ENCODE assay signal across 18 cellular contexts in genomic region chr16:3259097-3259496, GRCh38. TPM values are rescaled to one million over a fixed set of nuclear protein-coding genes. Genes with fewer than 3 reads are reported as not detected.
DNase-seq lines count a peak whose midpoint lies in the region; ATAC-seq and TF ChIP-seq lines count a peak whose summit lies in the region.
"Had no signal": no experiment of that assay in that cellular context is flagged by ENCODE, and none has a peak within 500 bp of the region (broad histone marks: within the 10 kb centered on the region; RNA-seq: fewer than 3 reads in every experiment).

No MANE protein-coding gene starts in this region.

- H3K36me3 ChIP-seq in OCI-LY7 (ENCODE audit: insufficient read depth, low read length), result no peaks in the 10 kb centered on the region

- peaks cover 18% of the 10 kb centered on the region for H3K4me1 ChIP-seq in OCI-LY7 (ENCODE audit: insufficient read depth, low read length, poor library complexity, severe bottlenecking)

- H3K4me2 ChIP-seq in OCI-LY7 (ENCODE audit: low read length), result no peak overlapping the region
- H3K4me2 ChIP-seq: hepatocyte, SK-N-SH had no signal

- no peak for ATAC-seq in HG03521 (IDR thresholded peaks at IDR 0.05; ENCODE audit: unreplicated experiment)
- ATAC-seq in GM18907 (IDR thresholded peaks at IDR 0.05; ENCODE audit: unreplicated experiment), result no peak
- no peak for ATAC-seq in HG02973 (IDR thresholded peaks at IDR 0.05; ENCODE audit: unreplicated experiment)
- ATAC-seq: activated T-cell treated with anti-CD3 and anti-CD28 coated beads, Interleukin-2, amount 50 U/mL, for 4 hours had no signal

- H4K20me1 ChIP-seq in OCI-LY7 (ENCODE audit: insufficient read depth, low read length), result no peaks in the 10 kb centered on the region

- peak; percentile 92 for DNase-seq in CD1c-positive myeloid dendritic cell (ENCODE audit: extremely low spot score)
- peak; percentile 83 to 88 for DNase-seq in NOMO-1 (lab: John Stamatoyannopoulos, UW; ENCODE audit: unreplicated experiment in 2 of 2)
- DNase-seq in fibroblast of peridontal ligament (ENCODE audit: extremely low read depth), result peak; percentile 15
- peak; percentile 79 for DNase-seq in pons (ENCODE audit: low spot score)
- DNase-seq in OCI-LY7 (ENCODE audit: low spot score), result no peak
- DNase-seq: activated CD4-positive, CD25-positive, alpha-beta regulatory T cell treated with anti-CD3 and anti-CD28 coated beads, Interleukin-2, amount 50 U/mL, for 72 hours; activated T-cell treated with anti-CD3 and anti-CD28 coated beads, Interleukin-2, amount 50 U/mL, for 4 hours; CD4-positive, alpha-beta T cell; mesenchymal stem cell; NCI-H446; SK-N-SH; stimulated activated CD4-positive, alpha-beta T cell treated with anti-CD3 and anti-CD28 coated beads, Interleukin-2, amount 100 ng/mL, for 48 hours; stimulated activated naive CD4-positive, alpha-beta T cell treated with Interleukin-2 at 50 U/mL for 16 hours had no signal

- H3K9me2 ChIP-seq in OCI-LY7 (ENCODE audit: insufficient read depth, low read length), result no peaks in the 10 kb centered on the region
- H3K9me2 ChIP-seq: SK-N-SH had no signal

- no peak overlapping the region for H3K4me3 ChIP-seq in OCI-LY7 (ENCODE audit: low read depth, low read length, poor library complexity, severe bottlenecking)
- H3K4me3 ChIP-seq: hepatocyte had no signal

- CTCF ChIA-PET in OCI-LY7 (lab: Charles Lee; ENCODE audit: unreplicated experiment), result no interaction called here

- POLR2A ChIA-PET in OCI-LY7 (lab: Charles Lee), result no interaction called here

- no peak for TF ChIP-seq CTCF in OCI-LY7 (conservative IDR thresholded peaks at IDR 0.05; ENCODE audit: low read length)

- H3K27ac ChIP-seq in OCI-LY7 (ENCODE audit: low read depth, low read length, poor library complexity, severe bottlenecking), result no peak overlapping the region
- H3K27ac ChIP-seq: hepatocyte had no signal

- intact Hi-C loops in OCI-LY7 (cut with micrococcal nuclease; ENCODE audit: unreplicated experiment), result no loop called here

- BruUV-seq in OCI-LY7 (replicated peaks; lab: Mats Ljungman, UMichigan), result no TSS peak

- H3K79me2 ChIP-seq in OCI-LY7 (ENCODE audit: insufficient read depth, low read depth, low read length), result no peaks in the 10 kb centered on the region
- H3K79me2 ChIP-seq: hepatocyte had no signal

- H3K9me3 ChIP-seq in OCI-LY7 (ENCODE audit: low read length), result no peaks in the 10 kb centered on the region
- H3K9me3 ChIP-seq: SK-N-SH had no signal

- H2AFZ ChIP-seq in OCI-LY7 (ENCODE audit: low read length), result no peak overlapping the region
- H2AFZ ChIP-seq: hepatocyte had no signal

RNA-seq across cellular contexts. Expression of gene MEFV, which starts 2.7 kb away (rescaled TPM):
- 0.57 TPM in 1 of 2 replicates, not detected in the other for total RNA-seq in OCI-LY7 (2014; rRNA removed; shearing (Covaris generic))
- total RNA-seq in OCI-LY7 (2022), result 0.27 TPM in 1 of 2 replicates, not detected in the other
- total RNA-seq: progenitor cell of endocrine pancreas had no signal

RNA-seq across cellular contexts. Expression of gene ZNF200, which starts 24.1 kb away (rescaled TPM):
- 19.8 and 26.2 TPM in 2 replicates for total RNA-seq in OCI-LY7 (2014; rRNA removed; shearing (Covaris generic))
- total RNA-seq in OCI-LY7 (2022), result 13.9 TPM in 2 replicates

RNA-seq across cellular contexts. Expression of gene ZNF263, which starts 24.2 kb away (rescaled TPM):
- 65.2 and 65.9 TPM in 2 replicates for total RNA-seq in OCI-LY7 (2014; rRNA removed; shearing (Covaris generic))
- 27.6 and 27.9 TPM in 2 replicates for total RNA-seq in OCI-LY7 (2022)

RNA-seq across cellular contexts. Expression of gene TIGD7, which starts 46.1 kb away (rescaled TPM):
- total RNA-seq in OCI-LY7 (2014; rRNA removed; shearing (Covaris generic)), result 0.03 and 0.10 TPM in 2 replicates
- 5.1 TPM in 2 replicates for total RNA-seq in OCI-LY7 (2022)

RNA-seq across cellular contexts. Expression of gene ZNF75A, which starts 46.2 kb away (rescaled TPM):
- 1.4 and 2.6 TPM in 2 replicates for total RNA-seq in OCI-LY7 (2014; rRNA removed; shearing (Covaris generic))
- total RNA-seq in OCI-LY7 (2022), result 18.9 and 23.0 TPM in 2 replicates
